In genomic region chr4:98997176-98997575, GRCh38 we compare ENCODE assay signal across 1 cellular context.
TF ChIP-seq lines count a peak whose summit lies in the region.

No MANE protein-coding gene starts in this region.

TF ChIP-seq in HCT116, 20 proteins besides CTCF, POLR2A, EP300 and RAD21 (continued from another document):
- TF ChIP-seq, protein P1, sequence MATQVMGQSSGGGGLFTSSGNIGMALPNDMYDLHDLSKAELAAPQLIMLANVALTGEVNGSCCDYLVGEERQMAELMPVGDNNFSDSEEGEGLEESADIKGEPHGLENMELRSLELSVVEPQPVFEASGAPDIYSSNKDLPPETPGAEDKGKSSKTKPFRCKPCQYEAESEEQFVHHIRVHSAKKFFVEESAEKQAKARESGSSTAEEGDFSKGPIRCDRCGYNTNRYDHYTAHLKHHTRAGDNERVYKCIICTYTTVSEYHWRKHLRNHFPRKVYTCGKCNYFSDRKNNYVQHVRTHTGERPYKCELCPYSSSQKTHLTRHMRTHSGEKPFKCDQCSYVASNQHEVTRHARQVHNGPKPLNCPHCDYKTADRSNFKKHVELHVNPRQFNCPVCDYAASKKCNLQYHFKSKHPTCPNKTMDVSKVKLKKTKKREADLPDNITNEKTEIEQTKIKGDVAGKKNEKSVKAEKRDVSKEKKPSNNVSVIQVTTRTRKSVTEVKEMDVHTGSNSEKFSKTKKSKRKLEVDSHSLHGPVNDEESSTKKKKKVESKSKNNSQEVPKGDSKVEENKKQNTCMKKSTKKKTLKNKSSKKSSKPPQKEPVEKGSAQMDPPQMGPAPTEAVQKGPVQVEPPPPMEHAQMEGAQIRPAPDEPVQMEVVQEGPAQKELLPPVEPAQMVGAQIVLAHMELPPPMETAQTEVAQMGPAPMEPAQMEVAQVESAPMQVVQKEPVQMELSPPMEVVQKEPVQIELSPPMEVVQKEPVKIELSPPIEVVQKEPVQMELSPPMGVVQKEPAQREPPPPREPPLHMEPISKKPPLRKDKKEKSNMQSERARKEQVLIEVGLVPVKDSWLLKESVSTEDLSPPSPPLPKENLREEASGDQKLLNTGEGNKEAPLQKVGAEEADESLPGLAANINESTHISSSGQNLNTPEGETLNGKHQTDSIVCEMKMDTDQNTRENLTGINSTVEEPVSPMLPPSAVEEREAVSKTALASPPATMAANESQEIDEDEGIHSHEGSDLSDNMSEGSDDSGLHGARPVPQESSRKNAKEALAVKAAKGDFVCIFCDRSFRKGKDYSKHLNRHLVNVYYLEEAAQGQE (IDR thresholded peaks at IDR 0.05; ENCODE audit: low read depth): no peak
- TF ChIP-seq YY1 (IDR thresholded peaks at IDR 0.05; ENCODE audit: extremely low read depth, insufficient replicate concordance, low read depth, low read length): no peak
- TF ChIP-seq EGR1 (IDR thresholded peaks at IDR 0.05; ENCODE audit: low read depth): no peak
- TF ChIP-seq JUND (IDR thresholded peaks at IDR 0.05): no peak
